ENCODE assay signal across 24 cellular contexts in the genomic region with DNA sequence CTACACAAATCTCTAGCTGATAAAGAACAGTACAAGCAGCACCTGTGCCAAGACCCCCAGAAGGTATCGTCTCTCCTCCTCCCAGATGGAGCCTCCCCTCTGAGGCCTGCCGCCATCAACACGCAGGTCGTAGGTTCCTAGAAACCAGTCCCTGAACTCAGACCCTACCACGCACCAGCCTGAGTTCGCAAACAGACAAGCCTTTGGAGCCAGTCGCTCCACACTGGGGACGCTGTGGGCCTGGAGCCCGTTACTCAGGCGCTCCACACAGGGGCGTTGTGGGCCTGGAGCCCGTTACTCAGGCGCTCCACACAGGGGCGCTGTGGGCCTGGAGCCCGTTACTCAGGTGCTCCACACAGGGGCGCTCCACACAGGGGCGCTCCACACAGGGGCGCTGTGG.
"Had no signal": no experiment of that assay in that cellular context is flagged by ENCODE, and none has a peak within 500 bp of the region (broad histone marks: within the 10 kb centered on the region; RNA-seq: fewer than 3 reads in every experiment).

No MANE protein-coding gene starts in this region.

- DNase-seq: activated CD4-positive, alpha-beta T cell treated with anti-CD3 and anti-CD28 coated beads for 48 hours; activated CD4-positive, alpha-beta T cell treated with anti-CD3 and anti-CD28 coated beads, Interleukin-2, amount 50 U/mL, for 4 hours; activated CD4-positive, CD25-positive, alpha-beta regulatory T cell treated with anti-CD3 and anti-CD28 coated beads, Interleukin-2, amount 50 U/mL, for 72 hours; activated CD8-positive, alpha-beta memory T cell treated with anti-CD3 and anti-CD28 coated beads, Interleukin-2, amount 50 U/mL, for 48 hours; activated CD8-positive, alpha-beta T cell treated with anti-CD3 and anti-CD28 coated beads, Interleukin-2, amount 10 ng/mL, durations not matched to agents 7 days and 5 days; activated effector memory CD4-positive, alpha-beta T cell treated with Interleukin-2 at 50 U/mL for 16 hours; activated naive CD4-positive, alpha-beta T cell; activated T-cell treated with anti-CD3 and anti-CD28 coated beads, Interleukin-2, amount 50 U/mL, for 1 hour; aorta; central memory CD4-positive, alpha-beta T cell; MG63; MV-4-11; NCI-H1105 treated with DMSO at 0.1 percent for 48 hours; NCI-H1436 treated with DMSO at 0.1 percent for 48 hours; NCI-H187 treated with DMSO at 0.1 percent for 48 hours; NCI-H2081 treated with DMSO at 0.1 percent for 48 hours; NCI-H446; NCI-H524; SHP77; SW 1271 had no signal

- FAIRE-seq: bronchial epithelial cell, RCC 7860 had no signal

- H3K4me1 ChIP-seq: SJSA1 had no signal

- H3K36me3 ChIP-seq: MG63, SJSA1 had no signal

- H3K9me3 ChIP-seq: MG63, SJSA1 had no signal

- H3K27ac ChIP-seq: SJSA1 had no signal

- H3K4me3 ChIP-seq: MG63, SJSA1 had no signal

- ATAC-seq: activated CD8-positive, alpha-beta T cell treated with anti-CD3 and anti-CD28 coated beads, Interleukin-2, amount 10 ng/mL, durations not matched to agents 7 days and 5 days; SK-N-SH treated with all-trans-retinoic acid at 6 μM for 48 hours had no signal

- H3K27me3 ChIP-seq: MG63, SJSA1 had no signal
